16 cellular contexts compared by ENCODE assay signal in the genomic region with DNA sequence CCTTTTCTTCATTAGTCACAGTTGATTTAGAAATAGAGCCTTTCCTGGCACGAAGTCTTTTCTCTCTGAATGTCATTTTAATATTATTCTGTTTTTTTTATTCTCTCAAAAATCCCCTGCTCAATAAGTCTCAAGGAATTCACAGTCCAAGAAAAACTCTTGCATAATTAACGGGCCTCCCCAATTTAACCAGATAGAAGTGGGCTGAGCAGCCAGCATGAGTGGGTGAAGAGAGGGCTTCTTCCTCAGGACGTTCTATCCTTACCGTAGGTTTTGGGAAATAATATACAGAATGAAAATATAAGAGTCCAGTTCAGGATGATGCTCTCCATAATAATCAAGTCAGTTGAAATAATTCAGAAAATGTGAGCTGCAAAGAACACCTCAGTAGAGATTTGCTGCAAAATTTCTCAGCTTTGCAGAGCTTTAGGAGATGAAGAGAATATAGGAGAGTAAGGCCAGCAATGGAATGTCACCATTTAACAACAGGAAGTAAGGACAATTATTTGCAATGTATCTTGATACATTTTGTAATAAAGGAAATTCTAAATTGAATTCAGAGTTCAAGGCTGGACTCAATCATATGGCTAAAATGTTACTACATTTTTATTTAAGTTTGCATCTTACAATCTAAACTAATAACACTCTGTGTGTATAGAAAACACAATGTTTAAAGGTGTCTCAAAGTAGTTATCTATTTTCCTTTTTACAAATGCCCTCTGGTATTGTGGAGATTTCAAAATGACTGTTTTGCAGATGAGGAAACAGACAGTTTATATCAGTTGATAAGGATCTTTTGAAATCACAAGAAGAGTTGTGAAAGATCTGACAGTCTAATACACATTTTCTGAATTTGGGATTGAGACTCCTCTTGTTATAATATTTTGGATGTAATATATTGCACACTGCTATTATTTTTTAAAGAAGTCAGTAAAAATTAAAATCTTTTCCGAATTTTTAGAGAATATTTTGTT.
A peak's percentile ranks its signal among the peaks of the same experiment; 100 is the strongest.
DNase-seq lines count a peak whose midpoint lies in the region; TF ChIP-seq lines count a peak whose summit lies in the region.
"Had no signal": no experiment of that assay in that cellular context is flagged by ENCODE, and none has a peak within 500 bp of the region (broad histone marks: within the 10 kb centered on the region; RNA-seq: fewer than 3 reads in every experiment).

No MANE protein-coding gene starts in this region.

- no peak overlapping the region for H3K18ac ChIP-seq in H9 (ENCODE audit: insufficient read length, low read depth, low read length)

- no CpG with 5 or more reads among the region's 5 CpGs for WGBS in H9 (ENCODE audit: extremely low coverage, insufficient read length, low lambda C conversion rate)

- POLR2A ChIA-PET in PC-9 (lab: Charles Lee; ENCODE audit: unreplicated experiment), result no interaction called here

- no peak overlapping the region for H3K4ac ChIP-seq in H9 (ENCODE audit: low read depth, low read length)

- H3K23me2 ChIP-seq in H9 (ENCODE audit: insufficient read length, low read depth, low read length, poor library complexity, severe bottlenecking), result no peaks in the 10 kb centered on the region

- intact Hi-C loops in PC-9 (cut with micrococcal nuclease; ENCODE audit: unreplicated experiment), result no loop called here

- H3K79me2 ChIP-seq in H9 (ENCODE audit: insufficient read depth, low read length), result no peaks in the 10 kb centered on the region
- H3K79me2 ChIP-seq in PC-9 (ENCODE audit: low read depth), result no peaks in the 10 kb centered on the region

- no TSS peak for BruUV-seq in PC-9 (replicated peaks; lab: Mats Ljungman, UMichigan)

- no peak overlapping the region for H3K27ac Mint-ChIP-seq in H9
- H3K27ac Mint-ChIP-seq: CD4-positive, CD25-positive, alpha-beta regulatory T cell had no signal

- no peaks in the 10 kb centered on the region for H3K4me1 Mint-ChIP-seq in H9
- H3K4me1 Mint-ChIP-seq: CD4-positive, CD25-positive, alpha-beta regulatory T cell had no signal

- CTCF ChIA-PET in PC-9 (lab: Charles Lee), result no interaction called here

- H2BK15ac ChIP-seq in H9 (ENCODE audit: low read depth, low read length), result no peak overlapping the region

- H2AFZ ChIP-seq in H9 (ENCODE audit: low read length) (no peak overlapping the region), PC-9 (no peak overlapping the region)

- H3K23ac ChIP-seq in H9 (ENCODE audit: insufficient read length, low read depth, low read length), result no peak overlapping the region

- H3K27ac ChIP-seq in SK-N-MC (peak overlapping the region; percentile 23), H9 (ENCODE audit: insufficient read length, low read depth, low read length) (no peak overlapping the region), PC-9 (no peak overlapping the region)
- H3K27ac ChIP-seq: Peyer's patch, SJSA1 had no signal

- no peak overlapping the region for H2BK5ac ChIP-seq in H9 (ENCODE audit: insufficient read length, low read length)

- DNase-seq in SKM-1 treated with dmso at 0.1 percent for 144 hours (lab: John Stamatoyannopoulos, UW; ENCODE audit: unreplicated experiment) (peak; percentile 15), SKM-1 (lab: John Stamatoyannopoulos, UW; ENCODE audit: unreplicated experiment) (no peak), MV-4-11 (lab: John Stamatoyannopoulos, UW) (peak; percentile 63), SK-N-MC (ENCODE audit: low read depth, low spot score) (no peak), foreskin melanocyte (no peak), H9 (no peak), PC-9 (no peak)
- DNase-seq: 8988T; CD4-positive, CD25-positive, alpha-beta regulatory T cell; EL; MM.1S; NCI-H187; NCI-H446 treated with DMSO at 0.1 percent for 48 hours; NCI-H526 treated with DMSO at 0.1 percent for 48 hours; Peyer's patch had no signal

- TF ChIP-seq CTCF in H9 (conservative IDR thresholded peaks at IDR 0.05) (no peak), PC-9 (conservative IDR thresholded peaks at IDR 0.05) (no peak)

- no peaks in the 10 kb centered on the region for H3K9me3 Mint-ChIP-seq in H9

- no peak overlapping the region for H2BK12ac ChIP-seq in H9 (ENCODE audit: insufficient read length, low read depth, low read length)

- no peak overlapping the region for H2BK20ac ChIP-seq in H9 (ENCODE audit: low read depth, low read length, poor library complexity, severe bottlenecking)

- H3K27me3 Mint-ChIP-seq in H9 (ENCODE audit: low read depth), result no peaks in the 10 kb centered on the region
- H3K27me3 Mint-ChIP-seq: CD4-positive, CD25-positive, alpha-beta regulatory T cell had no signal

- H2AK5ac ChIP-seq in H9 (ENCODE audit: insufficient read length, low read length), result no peak overlapping the region

- no peaks in the 10 kb centered on the region for H3F3A ChIP-seq in PC-9 (ENCODE audit: insufficient read depth, low read depth)

- H3K4me2 ChIP-seq in H9 (ENCODE audit: insufficient read depth, insufficient read length, low read length), result no peak overlapping the region
- H3K4me2 ChIP-seq in PC-9, result no peak overlapping the region

- no peak overlapping the region for H3K4me3 Mint-ChIP-seq in H9

- no peaks in the 10 kb centered on the region for H3K9me2 ChIP-seq in PC-9 (ENCODE audit: insufficient read depth)

- no peak overlapping the region for H3K14ac ChIP-seq in H9 (ENCODE audit: insufficient read depth, low read length)

- no peaks in the 10 kb centered on the region for H3K4me1 ChIP-seq in H9 (ENCODE audit: insufficient read depth, low read length)
- H3K4me1 ChIP-seq in PC-9 (replicated peaks; ENCODE audit: insufficient read depth), result no peaks in the 10 kb centered on the region
- H3K4me1 ChIP-seq: Peyer's patch, SJSA1 had no signal

- H4K20me1 ChIP-seq in H9 (ENCODE audit: control insufficient read depth, insufficient read depth, insufficient read length) (no peaks in the 10 kb centered on the region), PC-9 (ENCODE audit: insufficient read depth) (no peaks in the 10 kb centered on the region)

- H3K4me3 ChIP-seq in SK-N-MC (peak overlapping the region; percentile 15), PC-9 (no peak overlapping the region)
- H3K4me3 ChIP-seq: Peyer's patch, SJSA1 had no signal

- no peak overlapping the region for H3T11ph ChIP-seq in H9 (ENCODE audit: low read length)

- no peaks in the 10 kb centered on the region for H3K36me3 Mint-ChIP-seq in H9 (ENCODE audit: insufficient read depth in 1 of 3, low read depth in 3 of 3)
- H3K36me3 Mint-ChIP-seq: CD4-positive, CD25-positive, alpha-beta regulatory T cell had no signal

- H4K91ac ChIP-seq in H9 (ENCODE audit: insufficient read length, low read depth, low read length), result no peak overlapping the region

- H3K9me3 ChIP-seq in SK-N-MC (ENCODE audit: low read depth, low read length) (no peaks in the 10 kb centered on the region), H9 (ENCODE audit: control insufficient read depth, low read depth, low read length) (no peaks in the 10 kb centered on the region), PC-9 (ENCODE audit: insufficient read depth, low read depth) (no peaks in the 10 kb centered on the region)
- H3K9me3 ChIP-seq: Peyer's patch, SJSA1 had no signal

- H3K36me3 ChIP-seq in SK-N-MC (ENCODE audit: insufficient read depth, low read length) (no peaks in the 10 kb centered on the region), PC-9 (ENCODE audit: low read depth) (no peaks in the 10 kb centered on the region)
- H3K36me3 ChIP-seq: Peyer's patch, SJSA1 had no signal

- H4K5ac ChIP-seq in H9 (ENCODE audit: insufficient read length, low read depth, low read length), result no peak overlapping the region

- H4K8ac ChIP-seq in H9 (replicated peaks; ENCODE audit: insufficient read length, low read depth, low read length), result no peak overlapping the region

- H3K9ac ChIP-seq in SK-N-MC (ENCODE audit: insufficient read length) (no peak overlapping the region), H9 (ENCODE audit: extremely low read depth, insufficient read length, low read length) (no peak overlapping the region)

- H3K79me1 ChIP-seq in H9 (ENCODE audit: insufficient read depth, low read depth, low read length, poor library complexity, severe bottlenecking), result no peaks in the 10 kb centered on the region

- H3K27me3 ChIP-seq in H9 (ENCODE audit: insufficient read depth, low read length) (no peaks in the 10 kb centered on the region), PC-9 (ENCODE audit: insufficient read depth, low read depth) (no peaks in the 10 kb centered on the region)
- H3K27me3 ChIP-seq: Peyer's patch, SJSA1 had no signal

- H3K56ac ChIP-seq in H9 (ENCODE audit: insufficient read length, low read depth, low read length), result no peak overlapping the region

- H2BK120ac ChIP-seq in H9 (ENCODE audit: low read depth, low read length, poor library complexity, severe bottlenecking), result no peak overlapping the region

Comparison
In these comparisons a context has a peak if more than half of its experiments do, and no peak if none do; other contexts are left out.
1. DNase-seq: peak in SKM-1 treated with dmso at 0.1 percent for 144 hours (single experiment) and MV-4-11 (single experiment); none in SKM-1 (single experiment), SK-N-MC (single experiment), foreskin melanocyte (single experiment), H9 (single experiment) and PC-9 (0 of 2).